ENCODE assay signal across 7 cellular contexts in the genomic region with DNA sequence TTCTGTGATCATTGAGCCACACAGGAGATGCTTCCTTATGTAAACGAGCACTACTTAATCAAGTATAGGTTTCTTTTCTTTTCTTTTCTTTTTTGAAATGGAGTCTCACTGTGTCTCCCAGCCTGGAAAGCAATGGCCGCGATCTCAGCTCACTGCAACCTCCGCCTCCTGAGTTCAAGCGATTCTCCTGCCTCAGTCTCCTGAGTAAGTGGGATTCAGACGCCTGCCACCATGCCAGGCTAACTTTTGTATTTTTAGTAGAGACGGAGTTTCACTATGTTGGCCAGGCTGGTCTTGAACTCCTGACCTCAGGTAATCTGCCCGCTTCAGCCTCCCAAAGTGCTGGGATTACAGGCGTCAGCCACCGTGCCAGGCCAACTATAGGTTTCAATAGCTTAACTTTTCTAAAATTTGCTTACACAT. TPM values are rescaled to one million over a fixed set of nuclear protein-coding genes. Genes with fewer than 3 reads are reported as not detected.
DNase-seq lines count a peak whose midpoint lies in the region; ATAC-seq, FAIRE-seq and TF ChIP-seq lines count a peak whose summit lies in the region.
"Not testable (repeated sequence)": the region's sequence is repeated elsewhere in the genome, so short reads cannot be mapped to it uniquely, and the experiment has no call there.

No MANE protein-coding gene starts in this region.

- peak overlapping the region; percentile 93 for H3K27ac Mint-ChIP-seq in activated CD8-positive, alpha-beta memory T cell treated with anti-CD3 and anti-CD28 coated beads, Interleukin-2, amount 10 ng/mL, durations not matched to agents 7 days and 5 days

- not testable (repeated sequence) for H3K27me3 Mint-ChIP-seq in activated CD8-positive, alpha-beta memory T cell treated with anti-CD3 and anti-CD28 coated beads, Interleukin-2, amount 10 ng/mL, durations not matched to agents 7 days and 5 days

- FAIRE-seq in GM18507 (lab: Jason Lieb, UNC), result peak; percentile 53

- not testable (repeated sequence) for H3K36me3 ChIP-seq in OCI-LY7 (ENCODE audit: insufficient read depth, low read length); colonic mucosa; psoas muscle (ENCODE audit: insufficient read depth in 1 of 2, low read depth in 1 of 2)

- WGBS in psoas muscle, 3 donors, result 86 to 89% (median 88%) methylated on average over 10 of the region's 10 CpGs

- peaks cover 71% of the 10 kb centered on the region for H3K4me1 ChIP-seq in OCI-LY7 (ENCODE audit: insufficient read depth, low read length, poor library complexity, severe bottlenecking)
- H3K4me1 ChIP-seq in colonic mucosa, result not testable (repeated sequence)
- H3K4me1 ChIP-seq in psoas muscle, result peaks cover 21% of the 10 kb centered on the region

- POLR2A ChIA-PET in OCI-LY7 (lab: Charles Lee), result interaction anchor here (0.7 to 7.3 kb wide), 26 partner anchors 10 to 201 kb away, joined by 3 to 100 read pairs (median 4); a partner anchor contains a TSS

- peak overlapping the region in 1 of 2 donors; percentile 13 for H3K9ac ChIP-seq in colonic mucosa (ENCODE audit: low read depth in 2 of 2, low read length in 2 of 2)

- intact Hi-C loops in OCI-LY7 (cut with micrococcal nuclease; ENCODE audit: unreplicated experiment), result loop anchor here (1.0 kb wide), 1 partner anchor 45 kb away; no protein-coding TSS in a partner anchor
- intact Hi-C loops in colonic mucosa (cut with DNase I); psoas muscle (cut with DNase I): not testable (repeated sequence)

- H3K9me2 ChIP-seq in OCI-LY7 (ENCODE audit: insufficient read depth, low read length), result not testable (repeated sequence)

- peak overlapping the region; percentile 65 for H3K4me3 ChIP-seq in OCI-LY7 (ENCODE audit: low read depth, low read length, poor library complexity, severe bottlenecking)
- H3K4me3 ChIP-seq in colonic mucosa, result peak overlapping the region; percentile 1
- peak overlapping the region; percentile 3 for H3K4me3 ChIP-seq in psoas muscle

- peak overlapping the region; percentile 83 for H3K4me3 Mint-ChIP-seq in activated CD8-positive, alpha-beta memory T cell treated with anti-CD3 and anti-CD28 coated beads, Interleukin-2, amount 10 ng/mL, durations not matched to agents 7 days and 5 days

- H3K27ac ChIP-seq in OCI-LY7 (ENCODE audit: low read depth, low read length, poor library complexity, severe bottlenecking) (peak overlapping the region; percentile 89), colonic mucosa (peak overlapping the region; percentile 50)
- not testable (repeated sequence) for H3K27ac ChIP-seq in psoas muscle

- ATAC-seq in GM21529 (IDR thresholded peaks at IDR 0.05; ENCODE audit: unreplicated experiment) (peak; percentile 23), HG03095 (IDR thresholded peaks at IDR 0.05; ENCODE audit: unreplicated experiment) (peak; percentile 22)
- ATAC-seq in activated CD8-positive, alpha-beta memory T cell treated with anti-CD3 and anti-CD28 coated beads, Interleukin-2, amount 10 ng/mL, durations not matched to agents 7 days and 5 days, result peak; percentile 48
- ATAC-seq in psoas muscle, result not testable (repeated sequence)

- peak overlapping the region; percentile 86 for H2AFZ ChIP-seq in OCI-LY7 (ENCODE audit: low read length)

- H4K20me1 ChIP-seq in OCI-LY7 (ENCODE audit: insufficient read depth, low read length), result not testable (repeated sequence)

- DNase-seq in GM18507 (ENCODE audit: extremely low spot score, insufficient read length, low read depth); OCI-LY7 (ENCODE audit: low spot score); colonic mucosa; psoas muscle: not testable (repeated sequence)
- peak; percentile 61 for DNase-seq in activated CD8-positive, alpha-beta memory T cell treated with anti-CD3 and anti-CD28 coated beads, Interleukin-2, amount 10 ng/mL, durations not matched to agents 7 days and 5 days

- CTCF ChIA-PET in OCI-LY7 (lab: Charles Lee; ENCODE audit: unreplicated experiment), result not testable (repeated sequence)
- CTCF ChIA-PET in activated CD8-positive, alpha-beta memory T cell treated with anti-CD3 and anti-CD28 coated beads, Interleukin-2, amount 10 ng/mL, durations not matched to agents 7 days and 5 days (lab: Charles Lee), result interaction anchor here (0.7 to 4.5 kb wide), 10 partner anchors 12 to 56 kb away, joined by 3 to 22 read pairs (median 4); a partner anchor contains a TSS

- not testable (repeated sequence) for H3K9me3 Mint-ChIP-seq in activated CD8-positive, alpha-beta memory T cell treated with anti-CD3 and anti-CD28 coated beads, Interleukin-2, amount 10 ng/mL, durations not matched to agents 7 days and 5 days (ENCODE audit: low read depth)

- not testable (repeated sequence) for TF ChIP-seq CTCF in OCI-LY7 (conservative IDR thresholded peaks at IDR 0.05; ENCODE audit: low read length); colonic mucosa (IDR thresholded peaks at IDR 0.05); psoas muscle (IDR thresholded peaks at IDR 0.05)

- H3K36me3 Mint-ChIP-seq in activated CD8-positive, alpha-beta memory T cell treated with anti-CD3 and anti-CD28 coated beads, Interleukin-2, amount 10 ng/mL, durations not matched to agents 7 days and 5 days, result peaks cover 13% of the 10 kb centered on the region

- H3K79me2 ChIP-seq in OCI-LY7 (ENCODE audit: insufficient read depth, low read depth, low read length), result peaks cover 32% of the 10 kb centered on the region; the same call in 1 of the 2 replicates

- H3K9me3 ChIP-seq in OCI-LY7 (ENCODE audit: low read length), result peaks cover 13% of the 10 kb centered on the region; the same call in 1 of the 2 replicates
- H3K9me3 ChIP-seq in colonic mucosa, psoas muscle: not testable (repeated sequence)

- H3K4me2 ChIP-seq in OCI-LY7 (ENCODE audit: low read length), result peak overlapping the region; percentile 83

- not testable (repeated sequence) for BruUV-seq in OCI-LY7 (replicated peaks; lab: Mats Ljungman, UMichigan)

- H3K4me1 Mint-ChIP-seq in activated CD8-positive, alpha-beta memory T cell treated with anti-CD3 and anti-CD28 coated beads, Interleukin-2, amount 10 ng/mL, durations not matched to agents 7 days and 5 days, result peaks cover 48% of the 10 kb centered on the region

- not testable (repeated sequence) for H3K27me3 ChIP-seq in colonic mucosa; psoas muscle (ENCODE audit: insufficient read depth in 3 of 3, low read length in 2 of 3)

RNA-seq across cellular contexts. Expression of a gene that starts 25.0 kb away (rescaled TPM):
- total RNA-seq in OCI-LY7 (2014; rRNA removed; shearing (Covaris generic)), result 125 and 163 TPM in 2 replicates
- total RNA-seq in OCI-LY7 (2022) (174 and 184 TPM in 2 replicates), colonic mucosa (100 to 1,000 TPM; 149 to 191 TPM), psoas muscle (100 to 1,000 TPM; 179 to 281 (median 242) TPM)
- 100 to 1,000 TPM; 370 to 398 TPM for total RNA-seq in activated CD8-positive, alpha-beta memory T cell treated with anti-CD3 and anti-CD28 coated beads, Interleukin-2, amount 10 ng/mL, durations not matched to agents 7 days and 5 days
- 100 to 1,000 TPM in 2 of 3 donors, 10 to 100 TPM in 1; 27.4 to 168 (median 108) TPM for polyA plus RNA-seq in psoas muscle

Comparison
In these comparisons a context has a peak if more than half of its experiments do, and no peak if none do; other contexts are left out.
1. H3K4me3 ChIP-seq: peak in every context shown above with its lines; median percentile 65 in OCI-LY7; 3 in psoas muscle; 1 in colonic mucosa.